28 cellular contexts compared by ENCODE assay signal in genomic region chr1:225525377-225525776, GRCh38.
"Had no signal": no experiment of that assay in that cellular context is flagged by ENCODE, and none has a peak within 500 bp of the region (broad histone marks: within the 10 kb centered on the region; RNA-seq: fewer than 3 reads in every experiment).

No MANE protein-coding gene starts in this region.

- H3K27ac Mint-ChIP-seq: activated CD8-positive, alpha-beta T cell treated with anti-CD3 and anti-CD28 coated beads for 36 hours; activated naive CD8-positive, alpha-beta T cell; activated T-helper 17 cell treated with anti-CD3 and anti-CD28 coated beads, Interleukin-2, amount 50 U/mL, for 72 hours; dendritic cell treated with granulocyte-macrophage colony-stimulating factor and Interleukin-4, amounts not matched to agents 40 ng/mL and 50 ng/mL, for 4 days; endodermal cell had no signal

- H3K27me3 Mint-ChIP-seq: activated naive CD8-positive, alpha-beta T cell; brain; dendritic cell treated with granulocyte-macrophage colony-stimulating factor and Interleukin-4, amounts not matched to agents 40 ng/mL and 50 ng/mL, for 4 days had no signal

- DNase-seq: activated CD4-positive, alpha-beta T cell treated with anti-CD3 and anti-CD28 coated beads for 48 hours; activated CD4-positive, alpha-beta T cell treated with anti-CD3 and anti-CD28 coated beads, Interleukin-2, amount 50 U/mL, for 1 hour; activated CD4-positive, alpha-beta T cell treated with anti-CD3 and anti-CD28 coated beads, Interleukin-2, amount 50 U/mL, for 48 hours; activated CD8-positive, alpha-beta memory T cell treated with anti-CD3 and anti-CD28 coated beads for 24 hours; activated CD8-positive, alpha-beta T cell treated with anti-CD3 and anti-CD28 coated beads for 36 hours; activated effector memory CD4-positive, alpha-beta T cell treated with Interleukin-2 at 50 U/mL for 16 hours; activated gamma-delta T cell treated with Interleukin-2 at 50 U/mL for 16 hours; activated naive CD4-positive, alpha-beta T cell treated with anti-CD3 and anti-CD28 coated beads, Interleukin-2, amount 50 U/mL, for 16 hours; activated naive CD4-positive, alpha-beta T cell treated with Interleukin-2 at 50 U/mL for 16 hours; activated T-cell treated with anti-CD3 and anti-CD28 coated beads, Interleukin-2, amount 50 U/mL, for 4 hours; amniotic stem cell; anterior cingulate cortex; central memory CD4-positive, alpha-beta T cell; cerebellar nuclear complex; dorsolateral prefrontal cortex; effector memory CD4-positive, alpha-beta T cell; endodermal cell; foreskin keratinocyte; T-helper 2 cell had no signal

- ATAC-seq: activated CD8-positive, alpha-beta T cell treated with anti-CD3 and anti-CD28 coated beads for 36 hours; activated T-cell treated with anti-CD3 and anti-CD28 coated beads, Interleukin-2, amount 50 U/mL, for 4 hours; activated T-helper 17 cell treated with anti-CD3 and anti-CD28 coated beads, Interleukin-2, amount 50 U/mL, for 72 hours; foreskin keratinocyte; gastroesophageal sphincter had no signal

- H3K4me1 Mint-ChIP-seq: activated T-helper 17 cell treated with anti-CD3 and anti-CD28 coated beads, Interleukin-2, amount 50 U/mL, for 72 hours had no signal

- H3K4me1 ChIP-seq: breast epithelium, foreskin keratinocyte had no signal

- H3K9me3 ChIP-seq: breast epithelium, esophagus muscularis mucosa, gastroesophageal sphincter had no signal

- H3K27me3 ChIP-seq: breast epithelium, cardiac muscle cell, dorsolateral prefrontal cortex, esophagus muscularis mucosa, foreskin keratinocyte, gastroesophageal sphincter had no signal

- H3K36me3 Mint-ChIP-seq: activated naive CD8-positive, alpha-beta T cell had no signal

- H3K27ac ChIP-seq: breast epithelium, cardiac muscle cell, coronary artery, dorsolateral prefrontal cortex, esophagus muscularis mucosa, foreskin keratinocyte, gastroesophageal sphincter had no signal

- H3K4me3 ChIP-seq: breast epithelium, cardiac muscle cell, coronary artery, dorsolateral prefrontal cortex, esophagus muscularis mucosa, gastroesophageal sphincter had no signal

- H3K9me3 Mint-ChIP-seq: activated CD8-positive, alpha-beta T cell treated with anti-CD3 and anti-CD28 coated beads for 36 hours; activated T-cell treated with anti-CD3 and anti-CD28 coated beads, Interleukin-2, amount 50 U/mL, for 4 hours; activated T-helper 17 cell treated with anti-CD3 and anti-CD28 coated beads, Interleukin-2, amount 50 U/mL, for 72 hours; dendritic cell treated with granulocyte-macrophage colony-stimulating factor and Interleukin-4, amounts not matched to agents 40 ng/mL and 50 ng/mL, for 4 days; endodermal cell had no signal

- H3K4me3 Mint-ChIP-seq: activated CD8-positive, alpha-beta T cell treated with anti-CD3 and anti-CD28 coated beads for 36 hours; activated naive CD8-positive, alpha-beta T cell; activated T-cell treated with anti-CD3 and anti-CD28 coated beads, Interleukin-2, amount 50 U/mL, for 4 hours; activated T-helper 17 cell treated with anti-CD3 and anti-CD28 coated beads, Interleukin-2, amount 50 U/mL, for 72 hours; brain; dendritic cell treated with granulocyte-macrophage colony-stimulating factor and Interleukin-4, amounts not matched to agents 40 ng/mL and 50 ng/mL, for 4 days; endodermal cell had no signal

- H3K36me3 ChIP-seq: breast epithelium had no signal
